34 cellular contexts compared by ENCODE assay signal in the genomic region with DNA sequence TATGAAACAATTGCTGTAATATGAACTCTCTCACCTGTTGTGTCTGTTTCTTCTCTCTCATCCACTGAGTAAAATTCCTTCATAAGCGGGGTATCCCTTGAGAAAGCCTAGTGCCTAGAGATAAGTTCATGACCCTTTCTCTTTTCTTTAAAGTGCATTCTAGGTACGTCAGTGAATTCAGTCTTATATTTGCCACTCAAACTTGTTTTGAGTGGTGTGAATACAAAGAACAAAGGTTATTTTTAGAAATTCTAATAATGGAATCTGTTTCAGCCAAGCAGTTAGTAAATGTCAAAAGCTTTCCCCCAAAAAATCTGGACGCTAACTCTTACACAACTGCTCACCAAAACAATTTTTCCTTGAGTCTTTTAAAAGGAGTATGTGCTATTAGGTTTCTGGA.
"Had no signal": no experiment of that assay in that cellular context is flagged by ENCODE, and none has a peak within 500 bp of the region (broad histone marks: within the 10 kb centered on the region; RNA-seq: fewer than 3 reads in every experiment).

No MANE protein-coding gene starts in this region.

- H3K36me3 ChIP-seq: adrenal gland, esophagus squamous epithelium, neutrophil, ovary, sigmoid colon, upper lobe of left lung had no signal

- H3K27ac Mint-ChIP-seq: activated CD8-positive, alpha-beta memory T cell treated with anti-CD3 and anti-CD28 coated beads, Interleukin-2, amount 10 ng/mL, durations not matched to agents 7 days and 5 days; activated CD8-positive, alpha-beta T cell treated with anti-CD3 and anti-CD28 coated beads, Interleukin-2, amount 10 ng/mL, durations not matched to agents 7 days and 5 days; activated naive CD8-positive, alpha-beta T cell; brain; naive B cell; nephron progenitor cell; progenitor cell of endocrine pancreas; stimulated activated memory B cell treated with anti-CD40 and anti-IgM and Interleukin-4, amounts not matched to agents 10 μg/mL and 1 μg/mL and 100 μg/mL, for 72 hours; stimulated activated naive CD8-positive, alpha-beta T cell treated with anti-CD3 and anti-CD28 coated beads, Interleukin-15, amount 100 ng/mL, for 72 hours; WTC11 had no signal

- H3K36me3 Mint-ChIP-seq: activated CD8-positive, alpha-beta memory T cell treated with anti-CD3 and anti-CD28 coated beads, Interleukin-2, amount 10 ng/mL, durations not matched to agents 7 days and 5 days; activated naive CD8-positive, alpha-beta T cell; brain; naive B cell; stimulated activated memory B cell treated with anti-CD40 and anti-IgM and Interleukin-4, amounts not matched to agents 10 μg/mL and 1 μg/mL and 100 μg/mL, for 72 hours had no signal

- H3K27ac ChIP-seq: adrenal gland, esophagus squamous epithelium, neutrophil, ovary, thyroid gland had no signal

- H3K4me2 ChIP-seq: smooth muscle cell had no signal

- H3K27me3 ChIP-seq: adrenal gland, esophagus squamous epithelium, neutrophil, sigmoid colon, thyroid gland, upper lobe of left lung had no signal

- H3K4me1 ChIP-seq: esophagus squamous epithelium, thyroid gland had no signal

- H3K27me3 Mint-ChIP-seq: activated CD8-positive, alpha-beta memory T cell treated with anti-CD3 and anti-CD28 coated beads, Interleukin-2, amount 10 ng/mL, durations not matched to agents 7 days and 5 days; activated naive CD8-positive, alpha-beta T cell; brain; naive B cell; progenitor cell of endocrine pancreas; stimulated activated memory B cell treated with anti-CD40 and anti-IgM and Interleukin-4, amounts not matched to agents 10 μg/mL and 1 μg/mL and 100 μg/mL, for 72 hours; stimulated activated naive CD8-positive, alpha-beta T cell treated with anti-CD3 and anti-CD28 coated beads, Interleukin-15, amount 100 ng/mL, for 72 hours had no signal

- ATAC-seq: activated CD8-positive, alpha-beta memory T cell treated with anti-CD3 and anti-CD28 coated beads, Interleukin-2, amount 10 ng/mL, durations not matched to agents 7 days and 5 days; activated CD8-positive, alpha-beta T cell treated with anti-CD3 and anti-CD28 coated beads, Interleukin-2, amount 10 ng/mL, durations not matched to agents 7 days and 5 days; left lobe of liver; mucosa of descending colon; SK-N-SH treated with all-trans-retinoic acid at 6 μM for 48 hours; stimulated activated memory B cell treated with anti-CD40 and anti-IgM and Interleukin-4, amounts not matched to agents 10 μg/mL and 1 μg/mL and 100 μg/mL, for 72 hours; stimulated activated naive CD8-positive, alpha-beta T cell treated with anti-CD3 and anti-CD28 coated beads, Interleukin-15, amount 100 ng/mL, for 72 hours; WTC11 had no signal

- H3K9me3 ChIP-seq: adrenal gland, esophagus squamous epithelium, mucosa of descending colon, neutrophil, ovary, sigmoid colon, thyroid gland, upper lobe of left lung had no signal

- DNase-seq: activated CD4-positive, alpha-beta T cell treated with anti-CD3 and anti-CD28 coated beads, Interleukin-2, amount 50 U/mL, for 1 hour; activated CD8-positive, alpha-beta memory T cell treated with anti-CD3 and anti-CD28 coated beads, Interleukin-2, amount 10 ng/mL, durations not matched to agents 7 days and 5 days; activated CD8-positive, alpha-beta T cell treated with anti-CD3 and anti-CD28 coated beads, Interleukin-2, amount 10 ng/mL, durations not matched to agents 7 days and 5 days; activated effector memory CD4-positive, alpha-beta T cell treated with Interleukin-2 at 50 U/mL for 16 hours; activated naive CD4-positive, alpha-beta T cell treated with Interleukin-2 at 50 U/mL for 16 hours; adrenal gland; aorta; caudate nucleus; effector CD4-positive, alpha-beta T cell; esophagus squamous epithelium; head of caudate nucleus; mucosa of descending colon; naive B cell; nephron progenitor cell; ovary; sigmoid colon; stimulated activated CD4-positive, alpha-beta T cell treated with anti-CD3 and anti-CD28 coated beads, Interleukin-1b, Interleukin-23, amount 100 ng/mL, for 48 hours; stimulated activated CD4-positive, alpha-beta T cell treated with anti-CD3 and anti-CD28 coated beads, Interleukin-4, amount 100 ng/mL, for 4 hours; stimulated activated CD8-positive, alpha-beta memory T cell treated with anti-CD3 and anti-CD28 coated beads, Interleukin-4, amount 100 ng/mL, for 48 hours; stimulated activated naive CD8-positive, alpha-beta T cell treated with anti-CD3 and anti-CD28 coated beads, Interleukin-15, amount 100 ng/mL, for 72 hours; substantia nigra; T-helper 2 cell; thyroid gland; upper lobe of left lung had no signal

- H3K4me3 Mint-ChIP-seq: activated CD8-positive, alpha-beta memory T cell treated with anti-CD3 and anti-CD28 coated beads, Interleukin-2, amount 10 ng/mL, durations not matched to agents 7 days and 5 days; activated CD8-positive, alpha-beta T cell treated with anti-CD3 and anti-CD28 coated beads, Interleukin-2, amount 10 ng/mL, durations not matched to agents 7 days and 5 days; activated naive CD8-positive, alpha-beta T cell; brain; naive B cell; nephron progenitor cell; stimulated activated memory B cell treated with anti-CD40 and anti-IgM and Interleukin-4, amounts not matched to agents 10 μg/mL and 1 μg/mL and 100 μg/mL, for 72 hours; stimulated activated naive CD8-positive, alpha-beta T cell treated with anti-CD3 and anti-CD28 coated beads, Interleukin-15, amount 100 ng/mL, for 72 hours; WTC11 had no signal

- H3K4me1 Mint-ChIP-seq: activated CD8-positive, alpha-beta memory T cell treated with anti-CD3 and anti-CD28 coated beads, Interleukin-2, amount 10 ng/mL, durations not matched to agents 7 days and 5 days; brain; naive B cell; nephron progenitor cell; stimulated activated memory B cell treated with anti-CD40 and anti-IgM and Interleukin-4, amounts not matched to agents 10 μg/mL and 1 μg/mL and 100 μg/mL, for 72 hours; stimulated activated naive CD8-positive, alpha-beta T cell treated with anti-CD3 and anti-CD28 coated beads, Interleukin-15, amount 100 ng/mL, for 72 hours had no signal

- H3K4me3 ChIP-seq: adrenal gland, esophagus squamous epithelium, lung, mucosa of descending colon, ovary, sigmoid colon, smooth muscle cell, thyroid gland, upper lobe of left lung had no signal
